In genomic region chr1:183764981-183765380, GRCh38 we compare ENCODE assay signal across 23 cellular contexts. TPM values are rescaled to one million over a fixed set of nuclear protein-coding genes. Genes with fewer than 3 reads are reported as not detected.
DNase-seq lines count a peak whose midpoint lies in the region; ATAC-seq, FAIRE-seq and TF ChIP-seq lines count a peak whose summit lies in the region.
"Had no signal": no experiment of that assay in that cellular context is flagged by ENCODE, and none has a peak within 500 bp of the region (broad histone marks: within the 10 kb centered on the region; RNA-seq: fewer than 3 reads in every experiment).

No MANE protein-coding gene starts in this region.

- no peaks in the 10 kb centered on the region for H3K27me3 Mint-ChIP-seq in astrocyte (ENCODE audit: low read depth, unreplicated experiment)
- no peaks in the 10 kb centered on the region for H3K27me3 Mint-ChIP-seq in activated T-helper 2 cell treated with anti-CD3 and anti-CD28 coated beads, Interferon-gamma antibody, Interleukin-2, Interleukin-4, amounts not matched to agents 10 μg/mL and 5 μg/mL and 100 μg/mL, durations not matched to agents 14 hours and 24 hours and 36 hours (ENCODE audit: low read depth)
- no peaks in the 10 kb centered on the region for H3K27me3 Mint-ChIP-seq in activated CD8-positive, alpha-beta T cell treated with anti-CD3 and anti-CD28 coated beads for 36 hours
- H3K27me3 Mint-ChIP-seq: IgD-negative memory B cell had no signal

- DNase-seq in AG04449 (ENCODE audit: low read depth, low spot score) (peak; percentile 12), ELR (ENCODE audit: low read depth) (peak; percentile 67), HT1080 (ENCODE audit: low read depth) (peak; percentile 63), astrocyte (ENCODE audit: low read depth) (peak; percentile 66), transverse colon (no peak)
- DNase-seq in activated T-helper 2 cell treated with anti-CD3 and anti-CD28 coated beads, Interferon-gamma antibody, Interleukin-2, Interleukin-4, amounts not matched to agents 10 μg/mL and 5 μg/mL and 100 μg/mL, durations not matched to agents 14 hours and 24 hours and 36 hours (ENCODE audit: low spot score), result no peak
- DNase-seq in activated CD8-positive, alpha-beta T cell treated with anti-CD3 and anti-CD28 coated beads for 36 hours, result no peak
- DNase-seq in stimulated activated naive CD8-positive, alpha-beta T cell treated with anti-CD3 and anti-CD28 coated beads, Interleukin-15, Interleukin-2, amounts not matched to agents 100 U/mL and 50 U/mL, for 24 hours, result no peak
- DNase-seq: 8988T; Calu3; CD8-positive, alpha-beta T cell; GOT3; Kasumi-1; MM.1S; NCI-H1092; NCI-H146; NCI-H2029 treated with DMSO at 0.1 percent for 48 hours; NCI-H2171; NCI-H526; PC-9 had no signal

- no peaks in the 10 kb centered on the region for H3K9me3 ChIP-seq in astrocyte (ENCODE audit: insufficient read depth, low read depth, low read length)
- H3K9me3 ChIP-seq in transverse colon, result no peaks in the 10 kb centered on the region

- no peak for TF ChIP-seq EP300 in transverse colon (IDR thresholded peaks at IDR 0.05; ENCODE audit: low read depth)

- POLR2A ChIA-PET in AG04449 (lab: Yijun Ruan, JAX), result no interaction called here
- POLR2A ChIA-PET in activated CD8-positive, alpha-beta T cell treated with anti-CD3 and anti-CD28 coated beads for 36 hours (lab: Charles Lee), result no interaction called here

- H3K4me3 Mint-ChIP-seq in astrocyte (ENCODE audit: unreplicated experiment), result no peak overlapping the region
- H3K4me3 Mint-ChIP-seq in activated T-helper 2 cell treated with anti-CD3 and anti-CD28 coated beads, Interferon-gamma antibody, Interleukin-2, Interleukin-4, amounts not matched to agents 10 μg/mL and 5 μg/mL and 100 μg/mL, durations not matched to agents 14 hours and 24 hours and 36 hours (ENCODE audit: low read depth), result no peak overlapping the region
- H3K4me3 Mint-ChIP-seq in activated CD8-positive, alpha-beta T cell treated with anti-CD3 and anti-CD28 coated beads for 36 hours, result no peak overlapping the region
- H3K4me3 Mint-ChIP-seq: CD8-positive, alpha-beta T cell; IgD-negative memory B cell had no signal

- in situ Hi-C loops in transverse colon (cut with MboI; ENCODE audit: low pct_ligation_motif_present in 1 of 4, low pct_unique_long_range_greater_than_20kb in 1 of 4, low sequenced_read_pairs in 3 of 4), result no loop called here

- no peak overlapping the region for H3K27ac Mint-ChIP-seq in astrocyte (ENCODE audit: unreplicated experiment)
- no peak overlapping the region for H3K27ac Mint-ChIP-seq in activated T-helper 2 cell treated with anti-CD3 and anti-CD28 coated beads, Interferon-gamma antibody, Interleukin-2, Interleukin-4, amounts not matched to agents 10 μg/mL and 5 μg/mL and 100 μg/mL, durations not matched to agents 14 hours and 24 hours and 36 hours
- no peak overlapping the region for H3K27ac Mint-ChIP-seq in activated CD8-positive, alpha-beta T cell treated with anti-CD3 and anti-CD28 coated beads for 36 hours
- H3K27ac Mint-ChIP-seq: CD8-positive, alpha-beta T cell; IgD-negative memory B cell had no signal

- TF ChIP-seq CTCF in AG04449 (IDR thresholded peaks at IDR 0.05; ENCODE audit: insufficient read depth, low read length, missing control alignments), result no peak
- TF ChIP-seq CTCF in astrocyte (IDR thresholded peaks at IDR 0.05; ENCODE audit: insufficient read depth, low read depth, low read length), result no peak
- no peak for TF ChIP-seq CTCF in transverse colon (IDR thresholded peaks at IDR 0.05)
- TF ChIP-seq CTCF in activated CD8-positive, alpha-beta T cell treated with anti-CD3 and anti-CD28 coated beads for 36 hours (IDR thresholded peaks at IDR 0.05), result no peak

- H3K4me3 ChIP-seq in AG04449 (ENCODE audit: low read depth, low read length) (no peak overlapping the region), astrocyte (ENCODE audit: insufficient read depth, low read depth, low read length) (no peak overlapping the region), transverse colon (no peak overlapping the region)
- H3K4me3 ChIP-seq: PC-9 had no signal

- H3K4me1 ChIP-seq in astrocyte (ENCODE audit: insufficient read depth, low read length) (no peaks in the 10 kb centered on the region), transverse colon (no peaks in the 10 kb centered on the region)

- no peak for TF ChIP-seq POLR2A in transverse colon (IDR thresholded peaks at IDR 0.05)

- H3K36me3 Mint-ChIP-seq in astrocyte (ENCODE audit: low read depth, unreplicated experiment), result peaks cover 16% of the 10 kb centered on the region
- peaks cover 3% of the 10 kb centered on the region for H3K36me3 Mint-ChIP-seq in activated T-helper 2 cell treated with anti-CD3 and anti-CD28 coated beads, Interferon-gamma antibody, Interleukin-2, Interleukin-4, amounts not matched to agents 10 μg/mL and 5 μg/mL and 100 μg/mL, durations not matched to agents 14 hours and 24 hours and 36 hours (ENCODE audit: low read depth)
- H3K36me3 Mint-ChIP-seq in activated CD8-positive, alpha-beta T cell treated with anti-CD3 and anti-CD28 coated beads for 36 hours (ENCODE audit: low read depth), result peaks cover 7% of the 10 kb centered on the region

- H3K4me1 Mint-ChIP-seq in astrocyte (ENCODE audit: low read depth, unreplicated experiment), result no peaks in the 10 kb centered on the region
- no peaks in the 10 kb centered on the region for H3K4me1 Mint-ChIP-seq in activated T-helper 2 cell treated with anti-CD3 and anti-CD28 coated beads, Interferon-gamma antibody, Interleukin-2, Interleukin-4, amounts not matched to agents 10 μg/mL and 5 μg/mL and 100 μg/mL, durations not matched to agents 14 hours and 24 hours and 36 hours (ENCODE audit: low read depth)
- no peaks in the 10 kb centered on the region for H3K4me1 Mint-ChIP-seq in activated CD8-positive, alpha-beta T cell treated with anti-CD3 and anti-CD28 coated beads for 36 hours (ENCODE audit: low read depth)
- H3K4me1 Mint-ChIP-seq: IgD-negative memory B cell had no signal

- intact Hi-C loops in transverse colon (cut with DNase I; ENCODE audit: low total_unique reads), result no loop called here
- intact Hi-C loops in activated T-helper 2 cell treated with anti-CD3 and anti-CD28 coated beads, Interferon-gamma antibody, Interleukin-2, Interleukin-4, amounts not matched to agents 10 μg/mL and 5 μg/mL and 100 μg/mL, durations not matched to agents 14 hours and 24 hours and 36 hours (cut with micrococcal nuclease), result no loop called here
- intact Hi-C loops in activated CD8-positive, alpha-beta T cell treated with anti-CD3 and anti-CD28 coated beads for 36 hours (cut with micrococcal nuclease), result no loop called here

- H3K36me3 ChIP-seq in astrocyte (ENCODE audit: insufficient read depth, low read length) (no peaks in the 10 kb centered on the region), transverse colon (no peaks in the 10 kb centered on the region)

- H4K20me1 ChIP-seq in astrocyte (ENCODE audit: insufficient read depth, low read length), result no peaks in the 10 kb centered on the region
- H4K20me1 ChIP-seq: BLaER1 treated with 17β-estradiol and CSF1 and Interleukin-3, amounts not matched to agents 10 nM and 100 nM had no signal

- no peak for FAIRE-seq in astrocyte (lab: Jason Lieb, UNC)
- FAIRE-seq: HTR-8/SVneo had no signal

- H3K27ac ChIP-seq in astrocyte (ENCODE audit: low read depth, low read length), result no peak overlapping the region
- H3K27ac ChIP-seq in transverse colon, result no peak overlapping the region
- H3K27ac ChIP-seq: BLaER1 treated with 17β-estradiol and CSF1 and Interleukin-3, amounts not matched to agents 10 nM and 100 nM; PC-9 had no signal

- H2AFZ ChIP-seq in astrocyte (ENCODE audit: low read depth, low read length), result no peak overlapping the region
- H2AFZ ChIP-seq: PC-9 had no signal

- no peak overlapping the region for H3K4me2 ChIP-seq in astrocyte (ENCODE audit: low read length)
- H3K4me2 ChIP-seq: BLaER1 treated with 17β-estradiol and CSF1 and Interleukin-3, amounts not matched to agents 10 nM and 100 nM; PC-9 had no signal

- no peak overlapping the region for H3K9ac ChIP-seq in astrocyte (ENCODE audit: low read length)
- H3K9ac ChIP-seq: BLaER1 treated with 17β-estradiol and CSF1 and Interleukin-3, amounts not matched to agents 10 nM and 100 nM had no signal

- no peak for ATAC-seq in activated CD8-positive, alpha-beta T cell treated with anti-CD3 and anti-CD28 coated beads for 36 hours
- ATAC-seq in stimulated activated naive CD8-positive, alpha-beta T cell treated with anti-CD3 and anti-CD28 coated beads, Interleukin-15, Interleukin-2, amounts not matched to agents 100 U/mL and 50 U/mL, for 24 hours, result no peak
- ATAC-seq: CD8-positive, alpha-beta T cell had no signal

- CTCF ChIA-PET in AG04449 (lab: Yijun Ruan, JAX), result interaction anchor here (1.4 kb wide), 1 partner anchor 109 kb away, joined by 4 read pairs; no protein-coding TSS in a partner anchor
- CTCF ChIA-PET in activated CD8-positive, alpha-beta T cell treated with anti-CD3 and anti-CD28 coated beads for 36 hours (lab: Charles Lee), result no interaction called here

- no peaks in the 10 kb centered on the region for H3K79me2 ChIP-seq in astrocyte (ENCODE audit: insufficient read depth, low read length)

- H3K27me3 ChIP-seq in astrocyte (ENCODE audit: insufficient read depth, low read length) (no peaks in the 10 kb centered on the region), transverse colon (no peaks in the 10 kb centered on the region)
- H3K27me3 ChIP-seq: BLaER1 treated with 17β-estradiol and CSF1 and Interleukin-3, amounts not matched to agents 10 nM and 100 nM had no signal

- H3K9me3 Mint-ChIP-seq in astrocyte (ENCODE audit: unreplicated experiment), result peaks cover 18% of the 10 kb centered on the region
- peaks cover 34% of the 10 kb centered on the region for H3K9me3 Mint-ChIP-seq in activated T-helper 2 cell treated with anti-CD3 and anti-CD28 coated beads, Interferon-gamma antibody, Interleukin-2, Interleukin-4, amounts not matched to agents 10 μg/mL and 5 μg/mL and 100 μg/mL, durations not matched to agents 14 hours and 24 hours and 36 hours
- peaks cover 21% of the 10 kb centered on the region for H3K9me3 Mint-ChIP-seq in activated CD8-positive, alpha-beta T cell treated with anti-CD3 and anti-CD28 coated beads for 36 hours

RNA-seq across cellular contexts. Expression of gene RGL1, which starts 39.9 kb away (rescaled TPM):
- total RNA-seq in HT1080 (2014; rRNA removed; shearing (Covaris generic)), result 3.9 and 4.2 TPM in 2 replicates
- 2.4 and 2.5 TPM in 2 replicates for polyA plus RNA-seq in HT1080 (2015; cell fraction: cytosol; rRNA removed)
- polyA plus RNA-seq in HT1080 (2015; cell fraction: nucleus; rRNA removed), result 2.5 and 2.7 TPM in 2 replicates
- total RNA-seq in astrocyte, result 9.6 and 10.1 TPM in 2 replicates
- 10 to 100 TPM; 12.1 to 13.8 (median 13.0) TPM for total RNA-seq in transverse colon
- 2.2 TPM in 2 replicates for total RNA-seq in activated T-helper 2 cell treated with anti-CD3 and anti-CD28 coated beads, Interferon-gamma antibody, Interleukin-2, Interleukin-4, amounts not matched to agents 10 μg/mL and 5 μg/mL and 100 μg/mL, durations not matched to agents 14 hours and 24 hours and 36 hours
- 1 to 10 TPM; 1.2 to 1.3 TPM for total RNA-seq in activated CD8-positive, alpha-beta T cell treated with anti-CD3 and anti-CD28 coated beads for 36 hours
- polyA plus RNA-seq: IgD-negative memory B cell had no signal

Comparison
In these comparisons a context has a peak if more than half of its experiments do, and no peak if none do; other contexts are left out.
1. DNase-seq: peak in AG04449 (single experiment), ELR (single experiment), HT1080 (single experiment) and astrocyte (single experiment); none in transverse colon (single experiment), activated T-helper 2 cell treated with anti-CD3 and anti-CD28 coated beads, Interferon-gamma antibody, Interleukin-2, Interleukin-4, amounts not matched to agents 10 μg/mL and 5 μg/mL and 100 μg/mL, durations not matched to agents 14 hours and 24 hours and 36 hours (single experiment), activated CD8-positive, alpha-beta T cell treated with anti-CD3 and anti-CD28 coated beads for 36 hours (single experiment) and stimulated activated naive CD8-positive, alpha-beta T cell treated with anti-CD3 and anti-CD28 coated beads, Interleukin-15, Interleukin-2, amounts not matched to agents 100 U/mL and 50 U/mL, for 24 hours (single experiment).